Comparison of ENCODE assay signal across 24 cellular contexts in the genomic region with DNA sequence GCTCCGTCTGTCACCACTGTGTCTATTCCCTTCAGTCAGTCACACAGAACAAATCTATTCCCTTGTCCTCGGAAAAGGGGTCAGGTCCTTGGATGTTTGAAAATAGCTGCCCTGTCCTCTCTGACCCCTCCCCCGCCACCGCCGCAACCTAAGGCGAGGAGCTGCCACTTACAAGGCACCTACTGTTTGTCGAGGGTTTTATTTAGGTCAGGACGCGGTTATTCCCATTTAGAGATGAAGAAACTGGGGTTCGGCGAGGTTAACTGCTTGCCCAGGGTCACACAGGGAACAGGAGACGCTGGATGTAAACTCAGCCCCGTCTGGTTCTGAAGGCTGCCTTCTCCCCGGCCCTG.
"Had no signal": no experiment of that assay in that cellular context is flagged by ENCODE, and none has a peak within 500 bp of the region (broad histone marks: within the 10 kb centered on the region; RNA-seq: fewer than 3 reads in every experiment).

No MANE protein-coding gene starts in this region.

- H3K9me3 ChIP-seq: heart left ventricle, pancreas, tibial nerve, vagina had no signal

- H3K9ac ChIP-seq: neural progenitor cell had no signal

- H3K27ac Mint-ChIP-seq: immature natural killer cell; mesothelial cell of epicardium; naive B cell; natural killer cell; nephron progenitor cell; neural progenitor cell; progenitor cell of endocrine pancreas; stimulated activated effector memory CD8-positive, alpha-beta T cell treated with anti-CD3 and anti-CD28 coated beads, Interleukin-12 subunit alpha, Interleukin-12 subunit beta, amount 100 ng/mL, for 72 hours; stimulated activated naive CD8-positive, alpha-beta T cell treated with anti-CD3 and anti-CD28 coated beads, Interleukin-15, Interleukin-2, amounts not matched to agents 100 ng/mL and 50 ng/mL, for 24 hours; type B pancreatic cell had no signal

- DNase-seq: glutamatergic neuron; heart left ventricle; hypothalamus; immature natural killer cell; mesendoderm; naive B cell; natural killer cell; nephron progenitor cell; pancreas; right cardiac atrium; stimulated activated CD4-positive, alpha-beta T cell treated with anti-CD3 and anti-CD28 coated beads, Interleukin-4, amount 100 ng/mL, for 24 hours; stimulated activated naive CD4-positive, alpha-beta T cell; substantia nigra had no signal

- H3K36me3 Mint-ChIP-seq: immature natural killer cell; mesothelial cell of epicardium; naive B cell; natural killer cell; neural progenitor cell; stimulated activated effector memory CD8-positive, alpha-beta T cell treated with anti-CD3 and anti-CD28 coated beads, Interleukin-12 subunit alpha, Interleukin-12 subunit beta, amount 100 ng/mL, for 72 hours; type B pancreatic cell had no signal

- H3K4me3 ChIP-seq: heart left ventricle, lung, neural progenitor cell, pancreas, skin epidermis, tibial nerve, vagina had no signal

- H3K4me3 Mint-ChIP-seq: immature natural killer cell; mesothelial cell of epicardium; naive B cell; natural killer cell; nephron progenitor cell; neural progenitor cell; stimulated activated effector memory CD8-positive, alpha-beta T cell treated with anti-CD3 and anti-CD28 coated beads, Interleukin-12 subunit alpha, Interleukin-12 subunit beta, amount 100 ng/mL, for 72 hours; stimulated activated naive CD8-positive, alpha-beta T cell treated with anti-CD3 and anti-CD28 coated beads, Interleukin-15, Interleukin-2, amounts not matched to agents 100 ng/mL and 50 ng/mL, for 24 hours; type B pancreatic cell had no signal

- H3K27me3 Mint-ChIP-seq: progenitor cell of endocrine pancreas; stimulated activated naive CD8-positive, alpha-beta T cell treated with anti-CD3 and anti-CD28 coated beads, Interleukin-15, Interleukin-2, amounts not matched to agents 100 ng/mL and 50 ng/mL, for 24 hours had no signal

- H2AFZ ChIP-seq: neural progenitor cell had no signal

- H3K9me3 Mint-ChIP-seq: immature natural killer cell; mesothelial cell of epicardium; naive B cell; natural killer cell; nephron progenitor cell; stimulated activated effector memory CD8-positive, alpha-beta T cell treated with anti-CD3 and anti-CD28 coated beads, Interleukin-12 subunit alpha, Interleukin-12 subunit beta, amount 100 ng/mL, for 72 hours; stimulated activated naive CD8-positive, alpha-beta T cell treated with anti-CD3 and anti-CD28 coated beads, Interleukin-15, Interleukin-2, amounts not matched to agents 100 ng/mL and 50 ng/mL, for 24 hours; type B pancreatic cell had no signal

- H3K27ac ChIP-seq: heart left ventricle, neural progenitor cell, pancreas, skin epidermis, tibial nerve, vagina had no signal

- H3K4me1 ChIP-seq: heart left ventricle, pancreas, tibial nerve, vagina had no signal

- ATAC-seq: heart left ventricle; natural killer cell; pancreas; right cardiac atrium; sciatic nerve; stimulated activated effector memory CD8-positive, alpha-beta T cell treated with anti-CD3 and anti-CD28 coated beads, Interleukin-12 subunit alpha, Interleukin-12 subunit beta, amount 100 ng/mL, for 72 hours had no signal

- H3K36me3 ChIP-seq: heart left ventricle, neural progenitor cell, pancreas, tibial nerve, vagina had no signal

- H3K27me3 ChIP-seq: neural progenitor cell, tibial nerve, vagina had no signal

- H3K4me2 ChIP-seq: neural progenitor cell had no signal

- H3K4me1 Mint-ChIP-seq: immature natural killer cell; mesothelial cell of epicardium; naive B cell; natural killer cell; stimulated activated effector memory CD8-positive, alpha-beta T cell treated with anti-CD3 and anti-CD28 coated beads, Interleukin-12 subunit alpha, Interleukin-12 subunit beta, amount 100 ng/mL, for 72 hours had no signal
